ENCODE assay signal across 10 cellular contexts in genomic region chr10:86365346-86366032, GRCh38. TPM values are rescaled to one million over a fixed set of nuclear protein-coding genes. Genes with fewer than 3 reads are reported as not detected.
DNase-seq lines count a peak whose midpoint lies in the region; ATAC-seq, FAIRE-seq and TF ChIP-seq lines count a peak whose summit lies in the region.
"Had no signal": no experiment of that assay in that cellular context is flagged by ENCODE, and none has a peak within 500 bp of the region (broad histone marks: within the 10 kb centered on the region; RNA-seq: fewer than 3 reads in every experiment).

No MANE protein-coding gene starts in this region.

- ATAC-seq in HG03159 (IDR thresholded peaks at IDR 0.05; ENCODE audit: unreplicated experiment): no peak

- H3F3A ChIP-seq in GM23248 (ENCODE audit: insufficient read depth): no peaks in the 10 kb centered on the region

- TF ChIP-seq POLR2A in NB4 (IDR thresholded peaks at IDR 0.05; ENCODE audit: extremely low read depth, insufficient read length) (no peak), H1 (IDR thresholded peaks at IDR 0.05; ENCODE audit: control extremely low read depth in 1 of 2, low read depth in 2 of 2, low read length in 2 of 2) (no peak)

- peaks cover 0 to 68% (median 43%) of the 10 kb centered on the region in 11 experiments; a peak in 17 of 22 replicates for H4K20me1 ChIP-seq in BLaER1 treated with 17β-estradiol and CSF1 and Interleukin-3, amounts not matched to agents 10 nM and 100 nM
- H4K20me1 ChIP-seq in H1 (replicated peaks in 1 of 2; ENCODE audit: control insufficient read depth in 1 of 2, insufficient read depth in 2 of 2, low read length in 2 of 2) (peaks cover 17 to 19% of the 10 kb centered on the region in 2 experiments), GM23248 (ENCODE audit: insufficient read depth) (no peaks in the 10 kb centered on the region)

- CTCF ChIA-PET in H1 (lab: Charles Lee; ENCODE audit: partially characterized antibody): interaction anchor here (0.6 to 25.6 kb wide), 7 partner anchors 2 to 209 kb away, joined by 3 to 498 read pairs (median 4); partner anchors contain the start of gene GRID1

- H3K27me3 ChIP-seq in BLaER1 treated with 17β-estradiol and CSF1 and Interleukin-3, amounts not matched to agents 10 nM and 100 nM: peaks cover 77 to 100% (median 98%) of the 10 kb centered on the region in 11 experiments
- peaks cover 73 to 92% (median 89%) of the 10 kb centered on the region in 4 experiments for H3K27me3 ChIP-seq in H1 (replicated peaks in 1 of 4; ENCODE audit: control insufficient read depth in 3 of 4, extremely low read depth in 1 of 4, insufficient read depth in 3 of 4, low read length in 3 of 4)
- H3K27me3 ChIP-seq in GM23248 (replicated peaks; ENCODE audit: insufficient read depth): peaks cover 49% of the 10 kb centered on the region

- no peaks in the 10 kb centered on the region; a peak in 1 of 22 replicates for H3K9me3 ChIP-seq in BLaER1 treated with 17β-estradiol and CSF1 and Interleukin-3, amounts not matched to agents 10 nM and 100 nM (replicated peaks in 1 of 11)
- H3K9me3 ChIP-seq in H1 (ENCODE audit: insufficient read depth in 2 of 2, low read depth in 1 of 2, low read length in 1 of 2): peaks cover 0 to 6% of the 10 kb centered on the region in 2 experiments; a peak in 1 of 4 replicates
- no peaks in the 10 kb centered on the region for H3K9me3 ChIP-seq in GM23248 (ENCODE audit: low read depth)

- H2AK5ac ChIP-seq in H1 (ENCODE audit: low read depth, low read length): peak overlapping the region; percentile 79; the same call in 1 of the 2 replicates

- no peak overlapping the region for H2BK20ac ChIP-seq in H1 (ENCODE audit: low read length)

- H2BK120ac ChIP-seq in H1 (replicated peaks; ENCODE audit: low read depth, low read length): no peak overlapping the region

- DNase-seq in NB4 (ENCODE audit: low read depth) (peak; percentile 35), H1 (ENCODE audit: low read depth in 1 of 2, low spot score in 2 of 2) (peak in 1 of 2 experiments; percentile 58), neural crest cell (ENCODE audit: low read depth, low spot score) (no peak), GM23248 (no peak), cortex of kidney (lab: John Stamatoyannopoulos, UW) (no peak), G401 (ENCODE audit: low spot score) (no peak)

- H4K5ac ChIP-seq in H1 (ENCODE audit: insufficient read length, low read depth, low read length): no peak overlapping the region

- H3K79me2 ChIP-seq in H1 (ENCODE audit: control insufficient read depth in 1 of 2, insufficient read depth in 2 of 2, low read length in 2 of 2) (no peaks in the 10 kb centered on the region), GM23248 (ENCODE audit: insufficient read depth) (no peaks in the 10 kb centered on the region)

- 0 out of 2 replicates have a peak overlapping the region, but pooled peaks have one; percentile 77 for H2BK12ac ChIP-seq in H1 (ENCODE audit: low read depth, low read length)

- H3K4me3 Mint-ChIP-seq in neural crest cell: peak overlapping the region; percentile 88

- no peaks in the 10 kb centered on the region for H3K36me3 Mint-ChIP-seq in neural crest cell (ENCODE audit: low read depth)

- H2BK5ac ChIP-seq in H1 (ENCODE audit: low read depth, low read length): no peak overlapping the region

- no peak for TF ChIP-seq EP300 in H1 (IDR thresholded peaks at IDR 0.05; ENCODE audit: borderline replicate concordance in 1 of 2, low read depth in 2 of 2, low read length in 2 of 2)

- H3K4ac ChIP-seq in H1 (replicated peaks; ENCODE audit: insufficient read length, low read depth, low read length): no peak overlapping the region

- no peak overlapping the region for H4K91ac ChIP-seq in H1 (replicated peaks; ENCODE audit: insufficient read length, low read length)

- no peak overlapping the region for H3K27ac ChIP-seq in BLaER1 treated with 17β-estradiol and CSF1 and Interleukin-3, amounts not matched to agents 10 nM and 100 nM
- no peak overlapping the region for H3K27ac ChIP-seq in H1 (ENCODE audit: low read depth, low read length)
- H3K27ac ChIP-seq in GM23248: no peak overlapping the region

- H3K18ac ChIP-seq in H1 (ENCODE audit: extremely low read depth, low read length): peak overlapping the region; percentile 1; the same call in 1 of the 2 replicates

- H2BK15ac ChIP-seq in H1 (ENCODE audit: low read length): peak overlapping the region; percentile 40; the same call in 1 of the 2 replicates

- no peaks in the 10 kb centered on the region for H3K9me2 ChIP-seq in GM23248 (ENCODE audit: insufficient read depth)

- peak overlapping the region; percentile 77; the same call in 1 of the 2 replicates for H4K8ac ChIP-seq in H1 (ENCODE audit: extremely low read depth, insufficient read depth, low read length)

- H3K27me3 Mint-ChIP-seq in neural crest cell (ENCODE audit: low read depth): peaks cover 88% of the 10 kb centered on the region

- H3K9me3 Mint-ChIP-seq in neural crest cell: no peaks in the 10 kb centered on the region

- no peaks in the 10 kb centered on the region for H3K36me3 ChIP-seq in BLaER1 treated with 17β-estradiol and CSF1 and Interleukin-3, amounts not matched to agents 10 nM and 100 nM
- H3K36me3 ChIP-seq in H1 (ENCODE audit: control insufficient read depth in 2 of 4, insufficient read depth in 4 of 4, low read length in 3 of 4) (no peaks in the 10 kb centered on the region), GM23248 (ENCODE audit: low read depth) (no peaks in the 10 kb centered on the region)

- H3K4me1 Mint-ChIP-seq in neural crest cell: peaks cover 12% of the 10 kb centered on the region

- POLR2A ChIA-PET in H1 (lab: Charles Lee; ENCODE audit: partially characterized antibody): interaction anchor here (0.6 kb wide), 1 partner anchor 320 kb away, joined by 5 read pairs; no protein-coding TSS in a partner anchor

- no peak overlapping the region for H3K14ac ChIP-seq in H1 (ENCODE audit: insufficient read length)

- 10% methylated on average over 18 of the region's 47 CpGs; no CpG with 5 or more reads in 1 of the 2 experiments for WGBS in H1 (ENCODE audit: extremely low coverage in 1 of 2, insufficient coverage in 1 of 2, insufficient read length in 1 of 2, insufficient replicate concordance in 2 of 2, low coverage in 1 of 2, low lambda C conversion rate in 2 of 2, missing lambda C conversion rate in 1 of 2), 2 experiments
- 4 to 6% methylated on average over 28 to 47 of the region's 47 CpGs for WGBS in GM23248 (ENCODE audit: low coverage in 1 of 2, low lambda C conversion rate in 2 of 2, missing lambda C conversion rate in 2 of 2), 2 experiments

- no peak for TF ChIP-seq RAD21 in H1 (IDR thresholded peaks at IDR 0.05 in 1 of 2, conservative IDR thresholded peaks at IDR 0.05 in 1 of 2; ENCODE audit: low read depth in 2 of 2, low read length in 2 of 2)

- no peak overlapping the region for H3K23ac ChIP-seq in H1 (ENCODE audit: insufficient read length)

- in situ Hi-C loops in GM23248 (cut with MboI): no loop called here
- in situ Hi-C loops in G401 (cut with HindIII; ENCODE audit: low sequenced_read_pairs): no loop called here

- peak overlapping the region; percentile 97 to 99 (median 98) for H3K4me2 ChIP-seq in BLaER1 treated with 17β-estradiol and CSF1 and Interleukin-3, amounts not matched to agents 10 nM and 100 nM
- H3K4me2 ChIP-seq in H1 (ENCODE audit: insufficient read depth in 1 of 2, low read depth in 2 of 2, low read length in 2 of 2) (peak overlapping the region; percentile 67 to 91), GM23248 (ENCODE audit: unreplicated experiment) (no peak overlapping the region)

- H3K4me3 ChIP-seq in BLaER1 treated with 17β-estradiol and CSF1 and Interleukin-3, amounts not matched to agents 10 nM and 100 nM: peak overlapping the region; percentile 59 to 72 (median 64)
- H3K4me3 ChIP-seq in NB4 (ENCODE audit: low read depth, low read length) (no peak overlapping the region), H1 (ENCODE audit: extremely low read depth in 1 of 4, insufficient read depth in 2 of 4, low read depth in 3 of 4, low read length in 4 of 4) (peak overlapping the region; percentile 18 to 59 (median 26); a peak in 5 of 8 replicates), GM23248 (no peak overlapping the region)

- no peak for FAIRE-seq in H1 (lab: Jason Lieb, UNC)
- FAIRE-seq: GM18507 had no signal

- TF ChIP-seq CTCF in NB4 (IDR thresholded peaks at IDR 0.05; ENCODE audit: low read depth, low read length) (no peak), H1 (IDR thresholded peaks at IDR 0.05; ENCODE audit: control extremely low read depth in 1 of 3, insufficient read depth in 1 of 3, low read depth in 1 of 3, low read length in 3 of 3) (no peak), neural crest cell (conservative IDR thresholded peaks at IDR 0.05) (no peak)

- H2AFZ ChIP-seq in H1 (ENCODE audit: low read length) (no peak overlapping the region), GM23248 (no peak overlapping the region)

- no peak overlapping the region for H3K56ac ChIP-seq in H1 (replicated peaks; ENCODE audit: insufficient read length, low read depth, low read length)

- H3K79me1 ChIP-seq in H1 (ENCODE audit: low read depth, low read length): no peaks in the 10 kb centered on the region

- peaks cover 25% of the 10 kb centered on the region; the same call in 1 of the 2 replicates for H3K23me2 ChIP-seq in H1 (ENCODE audit: low read depth, low read length)

- H3K4me1 ChIP-seq in BLaER1 treated with 17β-estradiol and CSF1 and Interleukin-3, amounts not matched to agents 10 nM and 100 nM: peaks cover 15 to 33% (median 26%) of the 10 kb centered on the region in 10 experiments
- H3K4me1 ChIP-seq in H1 (replicated peaks in 1 of 4; ENCODE audit: control insufficient read depth in 3 of 4, insufficient read depth in 4 of 4, low read length in 3 of 4): peaks cover 0 to 34% (median 23%) of the 10 kb centered on the region in 4 experiments; a peak in 6 of 7 replicates
- H3K4me1 ChIP-seq in GM23248 (ENCODE audit: insufficient read depth): no peaks in the 10 kb centered on the region

- H3K9ac ChIP-seq in BLaER1 treated with 17β-estradiol and CSF1 and Interleukin-3, amounts not matched to agents 10 nM and 100 nM: peak overlapping the region in 5 of 11 experiments; percentile 32 to 67 (median 49); a peak in 5 of 22 replicates
- H3K9ac ChIP-seq in H1 (replicated peaks in 1 of 4; ENCODE audit: extremely low read depth in 1 of 4, low read depth in 3 of 4, low read length in 3 of 4) (no peak overlapping the region; a peak in 1 of 7 replicates), GM23248 (no peak overlapping the region)

- H3K27ac Mint-ChIP-seq in neural crest cell (ENCODE audit: unreplicated experiment): no peak overlapping the region

RNA-seq across cellular contexts. Expression of gene GRID1, which starts 1.1 kb away (rescaled TPM):
- 0.15 and 0.22 TPM in 2 replicates for total RNA-seq in H1 (2021; fragmentation: NEBNext Ultra II Directional; extraction: Animal tissue kit (Norgen Biotek cat#: 25700))
- polyA plus RNA-seq in H1 (2011; rRNA removed) (0.30 and 0.31 TPM in 2 replicates), GM23248 (2016; fragmentation: Nextera tagmentation; extraction: Ambion mirVana) (not detected in 2 replicates)
- 0.21 TPM for polyA plus RNA-seq in H1 (2011; cell fraction: cytosol; rRNA removed)
- polyA plus RNA-seq in H1 (2011; cell fraction: nucleus; rRNA removed): 0.34 TPM
- 0.24 to 0.65 TPM (median 0.29 TPM) in 4 replicates for polyA plus RNA-seq in H1 (2012, experiment 1 of 2)
- 0.18 TPM for polyA plus RNA-seq in H1 (2012, experiment 2 of 2)
- 0.32 TPM for polyA plus RNA-seq in H1 (2013, experiment 1 of 2)
- 0.39 TPM for polyA plus RNA-seq in H1 (2013, experiment 2 of 2)
- polyA minus RNA-seq in H1 (2011; rRNA and poly(A)+ RNA removed): 0.88 and 1.3 TPM in 2 replicates
- 0.37 TPM for polyA minus RNA-seq in H1 (2011; cell fraction: cytosol; rRNA and poly(A)+ RNA removed)
- 2.6 TPM for polyA minus RNA-seq in H1 (2011; cell fraction: nucleus; rRNA and poly(A)+ RNA removed)
- total RNA-seq in neural crest cell: 1.1 and 1.2 TPM in 2 replicates
- total RNA-seq in GM23248 (2014; rRNA removed; shearing (Covaris generic)): not detected in 2 replicates
- 0.17 TPM in 1 of 2 replicates, not detected in the other for total RNA-seq in G401 (2014; rRNA removed; shearing (Covaris generic))
- total RNA-seq: pulmonary artery endothelial cell had no signal

Comparison
In these comparisons a context has a peak if more than half of its experiments do, and no peak if none do; other contexts are left out.
1. H3K4me3 ChIP-seq: peak in BLaER1 treated with 17β-estradiol and CSF1 and Interleukin-3, amounts not matched to agents 10 nM and 100 nM (10 of 10) and H1 (4 of 4); none in NB4 (single experiment) and GM23248 (single experiment).